In the genomic region with DNA sequence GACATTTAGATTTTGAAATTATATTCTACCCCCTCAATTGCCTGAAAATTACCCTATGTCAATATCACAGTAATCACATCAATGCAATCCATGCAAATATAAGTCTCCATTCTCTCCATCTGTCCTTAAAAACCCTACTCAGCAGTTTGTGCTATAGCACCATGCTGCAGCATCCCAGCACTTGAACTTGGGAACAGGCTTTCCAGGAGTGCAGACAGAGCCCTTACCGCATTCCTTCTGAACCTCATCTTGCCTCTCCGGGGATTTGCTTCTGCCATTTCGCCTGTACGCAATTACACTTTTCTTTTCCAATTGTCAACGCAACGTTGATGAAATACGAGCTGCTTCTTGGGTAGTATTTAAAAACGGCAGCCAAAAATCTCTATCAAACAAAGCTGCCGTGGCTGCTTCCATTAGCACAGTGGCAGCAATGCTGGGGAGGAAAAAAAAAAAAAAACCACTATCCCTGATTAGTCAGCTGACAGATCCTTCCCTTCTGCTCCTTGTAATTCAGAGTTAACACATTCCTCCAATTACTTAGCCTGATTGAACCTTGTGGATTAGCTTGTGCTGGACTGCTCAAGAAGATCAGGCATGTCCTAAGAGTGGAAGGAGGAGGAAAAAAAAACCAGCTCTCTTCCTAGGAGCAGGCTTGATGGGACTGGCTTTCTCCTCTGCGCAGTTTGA, we compare ENCODE assay signal across 11 cellular contexts.
DNase-seq lines count a peak whose midpoint lies in the region; ATAC-seq and TF ChIP-seq lines count a peak whose summit lies in the region.
"Had no signal": no experiment of that assay in that cellular context is flagged by ENCODE, and none has a peak within 500 bp of the region (broad histone marks: within the 10 kb centered on the region; RNA-seq: fewer than 3 reads in every experiment).

No MANE protein-coding gene starts in this region.

- intact Hi-C loops in tibial artery (cut with DNase I; ENCODE audit: low total_unique reads): no loop called here

- no peaks in the 10 kb centered on the region for H3K27me3 ChIP-seq in RWPE2 (ENCODE audit: insufficient read depth, poor library complexity, severe bottlenecking)
- no peaks in the 10 kb centered on the region for H3K27me3 ChIP-seq in foreskin keratinocyte
- H3K27me3 ChIP-seq in tibial artery: no peaks in the 10 kb centered on the region
- H3K27me3 ChIP-seq: esophagus muscularis mucosa had no signal

- ATAC-seq in RWPE2 (ENCODE audit: low read depth) (peak; percentile 53; the same call in 1 of the 3 replicates), foreskin keratinocyte (peak; percentile 61), GM18868 (IDR thresholded peaks at IDR 0.05; ENCODE audit: unreplicated experiment) (no peak)

- peaks cover 6% of the 10 kb centered on the region; the same call in 1 of the 2 replicates for H3K4me1 ChIP-seq in ES-I3 (ENCODE audit: insufficient read depth, low read length)
- H3K4me1 ChIP-seq in RWPE2 (ENCODE audit: insufficient read depth, poor library complexity, severe bottlenecking): no peaks in the 10 kb centered on the region
- H3K4me1 ChIP-seq in foreskin keratinocyte: no peaks in the 10 kb centered on the region
- H3K4me1 ChIP-seq in tibial artery: no peaks in the 10 kb centered on the region
- H3K4me1 ChIP-seq: esophagus muscularis mucosa, stomach had no signal

- TF ChIP-seq CTCF in RWPE2 (IDR thresholded peaks at IDR 0.05; ENCODE audit: poor library complexity, severe bottlenecking): no peak
- no peak for TF ChIP-seq CTCF in foreskin keratinocyte (conservative IDR thresholded peaks at IDR 0.05)
- no peak for TF ChIP-seq CTCF in tibial artery (IDR thresholded peaks at IDR 0.05)

- H3K4me3 ChIP-seq in RWPE2 (ENCODE audit: severe bottlenecking) (no peak overlapping the region), tibial artery (peak overlapping the region in 1 of 2 donors; percentile 11)
- H3K4me3 ChIP-seq: stomach had no signal

- DNase-seq in RWPE2 (ENCODE audit: low spot score) (no peak), foreskin keratinocyte (peak in 1 of 2 donors; percentile 27), occipital lobe (lab: John Stamatoyannopoulos, UW) (peak; percentile 1), RKO (ENCODE audit: low spot score) (no peak), NOMO-1 treated with dmso at 0.1 percent for 144 hours (lab: John Stamatoyannopoulos, UW; ENCODE audit: unreplicated experiment) (no peak), tibial artery (no peak)
- DNase-seq: activated naive CD8-positive, alpha-beta T cell treated with anti-CD3 and anti-CD28 coated beads for 36 hours; stomach had no signal

- H3K27ac ChIP-seq in RWPE2 (ENCODE audit: poor library complexity, severe bottlenecking) (no peak overlapping the region), foreskin keratinocyte (no peak overlapping the region), tibial artery (no peak overlapping the region)
- H3K27ac ChIP-seq: esophagus muscularis mucosa, stomach had no signal

- H3K9me3 ChIP-seq in ES-I3 (ENCODE audit: control insufficient read depth, insufficient read depth, low read length): no peaks in the 10 kb centered on the region
- H3K9me3 ChIP-seq in RWPE2 (ENCODE audit: severe bottlenecking): no peaks in the 10 kb centered on the region
- H3K9me3 ChIP-seq in tibial artery: no peaks in the 10 kb centered on the region
- H3K9me3 ChIP-seq: esophagus muscularis mucosa, stomach had no signal

- H3K36me3 ChIP-seq in ES-I3 (ENCODE audit: insufficient read depth, low read length) (no peaks in the 10 kb centered on the region), RWPE2 (ENCODE audit: low read depth) (no peaks in the 10 kb centered on the region), tibial artery (no peaks in the 10 kb centered on the region)
- H3K36me3 ChIP-seq: esophagus muscularis mucosa, stomach had no signal

- peak overlapping the region; percentile 59 for H3K9ac ChIP-seq in ES-I3 (ENCODE audit: low read depth, low read length)
